ENCODE assay signal across 21 cellular contexts in genomic region chr2:73117441-73117840, GRCh38.
"Had no signal": no experiment of that assay in that cellular context is flagged by ENCODE, and none has a peak within 500 bp of the region (broad histone marks: within the 10 kb centered on the region; RNA-seq: fewer than 3 reads in every experiment).

No MANE protein-coding gene starts in this region.

- H3K4me3 ChIP-seq: body of pancreas, cardiac muscle cell, heart left ventricle, lower lobe of right lung, neural progenitor cell, upper lobe of right lung had no signal

- H3K27me3 ChIP-seq: body of pancreas, heart left ventricle, upper lobe of right lung had no signal

- ATAC-seq: activated CD8-positive, alpha-beta memory T cell treated with anti-CD3 and anti-CD28 coated beads, Interleukin-2, amount 10 ng/mL, durations not matched to agents 7 days and 5 days; activated CD8-positive, alpha-beta T cell treated with anti-CD3 and anti-CD28 coated beads for 36 hours; activated naive CD8-positive, alpha-beta T cell treated with anti-CD3 and anti-CD28 coated beads, Interleukin-2, amount 50 U/mL, for 24 hours; body of pancreas; heart left ventricle; left colon; lower lobe of right lung; naive thymus-derived CD8-positive, alpha-beta T cell; T-cell; upper lobe of right lung had no signal

- H3K9me3 ChIP-seq: body of pancreas, heart left ventricle, lower lobe of right lung, upper lobe of right lung had no signal

- H3K27ac ChIP-seq: body of pancreas, cardiac muscle cell, heart left ventricle, lower lobe of right lung, neural progenitor cell, upper lobe of right lung, WERI-Rb-1 had no signal

- H3K4me1 ChIP-seq: body of pancreas, neural progenitor cell, upper lobe of right lung had no signal

- H3K4me2 ChIP-seq: neural progenitor cell had no signal

- H2AFZ ChIP-seq: neural progenitor cell had no signal

- H3K9ac ChIP-seq: neural progenitor cell had no signal

- DNase-seq: activated CD4-positive, alpha-beta T cell treated with anti-CD3 and anti-CD28 coated beads, Interleukin-2, amount 10 ng/mL, durations not matched to agents 7 days and 5 days; activated CD8-positive, alpha-beta memory T cell treated with anti-CD3 and anti-CD28 coated beads, Interleukin-2, amount 10 ng/mL, durations not matched to agents 7 days and 5 days; activated CD8-positive, alpha-beta T cell treated with anti-CD3 and anti-CD28 coated beads for 36 hours; activated effector memory CD4-positive, alpha-beta T cell treated with anti-CD3 and anti-CD28 coated beads, Interleukin-2, amount 50 U/mL, for 16 hours; activated naive CD4-positive, alpha-beta T cell treated with anti-CD3 and anti-CD28 coated beads, Interleukin-2, amount 50 U/mL, for 16 hours; activated naive CD8-positive, alpha-beta T cell treated with anti-CD3 and anti-CD28 coated beads, Interleukin-2, amount 50 U/mL, for 24 hours; activated T-cell treated with anti-CD3 and anti-CD28 coated beads for 4 hours; anterior cingulate cortex; body of pancreas; effector CD4-positive, alpha-beta T cell; heart left ventricle; left colon; lower lobe of right lung; naive thymus-derived CD8-positive, alpha-beta T cell; stimulated activated CD4-positive, alpha-beta T cell treated with anti-CD3 and anti-CD28 coated beads, Interleukin-4, amount 100 ng/mL, for 24 hours; stimulated activated naive CD4-positive, alpha-beta T cell treated with Interleukin-2 at 50 U/mL for 16 hours; T-cell; upper lobe of right lung; WERI-Rb-1 had no signal

- H3K36me3 ChIP-seq: cardiac muscle cell, heart left ventricle, lower lobe of right lung, neural progenitor cell, upper lobe of right lung, WERI-Rb-1 had no signal
